Comparison of ENCODE assay signal across 1 cellular context in the genomic region with DNA sequence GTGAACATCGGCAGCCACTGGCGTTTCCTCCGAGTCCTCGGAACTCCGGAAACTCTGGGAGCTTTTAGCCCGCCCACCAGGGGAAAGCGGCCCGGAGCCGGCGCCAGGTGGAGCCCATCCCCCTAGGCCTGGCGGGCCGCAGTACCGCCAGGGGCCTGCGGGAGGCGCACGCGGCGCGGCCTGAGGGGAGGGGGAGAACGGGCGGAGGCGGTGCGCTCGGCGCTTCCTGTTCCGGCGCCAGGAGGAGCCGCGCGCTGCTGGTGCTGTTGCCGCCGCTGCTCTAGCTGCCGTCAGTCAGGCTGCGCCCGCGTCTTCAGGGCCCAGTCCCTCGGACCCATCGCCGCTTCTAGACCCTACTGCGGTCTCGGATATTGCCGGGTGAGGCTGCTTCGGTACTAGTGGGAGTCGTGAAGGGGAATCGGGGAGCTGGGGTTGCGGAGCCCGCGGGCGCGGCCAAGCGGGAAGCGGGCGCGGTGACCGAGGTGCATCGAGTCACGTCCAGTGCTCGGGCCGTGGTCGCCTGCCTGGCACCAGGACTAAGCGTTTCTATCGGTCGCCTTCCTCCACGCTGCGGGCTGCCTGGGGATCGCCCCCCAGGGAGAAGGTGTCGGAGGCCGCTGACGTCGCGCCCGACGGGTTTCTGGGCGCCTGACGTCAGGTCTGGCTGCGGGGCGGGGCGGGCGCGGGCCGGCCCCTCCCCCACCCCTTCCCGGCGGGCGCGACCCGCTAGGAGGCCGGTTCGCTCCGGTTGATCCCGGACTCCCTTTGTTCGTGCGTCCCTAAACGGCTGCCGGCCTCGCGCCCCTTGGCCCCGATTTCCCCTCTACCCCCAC.
TF ChIP-seq lines count a peak whose summit lies in the region.

MAPK1IP1L (plus strand) TSS at position 222 of the 833 bp plus-strand sequence. CDS start 10,037 bp downstream, outside the sequence.

TF ChIP-seq in K562, 482 proteins besides CTCF, POLR2A, EP300 and RAD21 (continued from another document and continues in another):
- peak; percentile 48; the same call in 1 of the 2 replicates for TF ChIP-seq RNF2 (IDR thresholded peaks at IDR 0.05)
- TF ChIP-seq OTX1 (CRISPR knock-in tag; IDR thresholded peaks at IDR 0.05), result peak; percentile 77; the same call in 1 of the 2 replicates
- TF ChIP-seq, protein P1, sequence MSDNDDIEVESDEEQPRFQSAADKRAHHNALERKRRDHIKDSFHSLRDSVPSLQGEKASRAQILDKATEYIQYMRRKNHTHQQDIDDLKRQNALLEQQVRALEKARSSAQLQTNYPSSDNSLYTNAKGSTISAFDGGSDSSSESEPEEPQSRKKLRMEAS (CRISPR knock-in tag; IDR thresholded peaks at IDR 0.05), result peak; percentile 69; the same call in 1 of the 2 replicates
- TF ChIP-seq ZNF134 (CRISPR knock-in tag; conservative IDR thresholded peaks at IDR 0.05), result no peak
- TF ChIP-seq, protein P2, sequence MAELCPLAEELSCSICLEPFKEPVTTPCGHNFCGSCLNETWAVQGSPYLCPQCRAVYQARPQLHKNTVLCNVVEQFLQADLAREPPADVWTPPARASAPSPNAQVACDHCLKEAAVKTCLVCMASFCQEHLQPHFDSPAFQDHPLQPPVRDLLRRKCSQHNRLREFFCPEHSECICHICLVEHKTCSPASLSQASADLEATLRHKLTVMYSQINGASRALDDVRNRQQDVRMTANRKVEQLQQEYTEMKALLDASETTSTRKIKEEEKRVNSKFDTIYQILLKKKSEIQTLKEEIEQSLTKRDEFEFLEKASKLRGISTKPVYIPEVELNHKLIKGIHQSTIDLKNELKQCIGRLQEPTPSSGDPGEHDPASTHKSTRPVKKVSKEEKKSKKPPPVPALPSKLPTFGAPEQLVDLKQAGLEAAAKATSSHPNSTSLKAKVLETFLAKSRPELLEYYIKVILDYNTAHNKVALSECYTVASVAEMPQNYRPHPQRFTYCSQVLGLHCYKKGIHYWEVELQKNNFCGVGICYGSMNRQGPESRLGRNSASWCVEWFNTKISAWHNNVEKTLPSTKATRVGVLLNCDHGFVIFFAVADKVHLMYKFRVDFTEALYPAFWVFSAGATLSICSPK (IDR thresholded peaks at IDR 0.05; ENCODE audit: borderline replicate concordance), result no peak
- TF ChIP-seq ZNF197 (CRISPR knock-in tag; IDR thresholded peaks at IDR 0.05; ENCODE audit: low read depth), result no peak
- TF ChIP-seq SP1 (CRISPR knock-in tag; IDR thresholded peaks at IDR 0.05), result peak; percentile 89
- peak; percentile 62 for TF ChIP-seq HNRNPLL (IDR thresholded peaks at IDR 0.05; ENCODE audit: low read depth, low read length, poor library complexity, severe bottlenecking)
- TF ChIP-seq, protein P3, sequence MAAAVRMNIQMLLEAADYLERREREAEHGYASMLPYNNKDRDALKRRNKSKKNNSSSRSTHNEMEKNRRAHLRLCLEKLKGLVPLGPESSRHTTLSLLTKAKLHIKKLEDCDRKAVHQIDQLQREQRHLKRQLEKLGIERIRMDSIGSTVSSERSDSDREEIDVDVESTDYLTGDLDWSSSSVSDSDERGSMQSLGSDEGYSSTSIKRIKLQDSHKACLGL (CRISPR knock-in tag; IDR thresholded peaks at IDR 0.05; ENCODE audit: borderline replicate concordance, poor library complexity, severe bottlenecking), result no peak
- peak; percentile 94 for TF ChIP-seq GABPA (tag; conservative IDR thresholded peaks at IDR 0.05; ENCODE audit: low read depth)
- TF ChIP-seq, protein P4, sequence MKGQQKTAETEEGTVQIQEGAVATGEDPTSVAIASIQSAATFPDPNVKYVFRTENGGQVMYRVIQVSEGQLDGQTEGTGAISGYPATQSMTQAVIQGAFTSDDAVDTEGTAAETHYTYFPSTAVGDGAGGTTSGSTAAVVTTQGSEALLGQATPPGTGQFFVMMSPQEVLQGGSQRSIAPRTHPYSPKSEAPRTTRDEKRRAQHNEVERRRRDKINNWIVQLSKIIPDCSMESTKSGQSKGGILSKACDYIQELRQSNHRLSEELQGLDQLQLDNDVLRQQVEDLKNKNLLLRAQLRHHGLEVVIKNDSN (CRISPR knock-in tag; IDR thresholded peaks at IDR 0.05), result no peak
- no peak for TF ChIP-seq FOS (IDR thresholded peaks at IDR 0.05; ENCODE audit: extremely low read depth, insufficient read length)
- 0 out of 2 replicates have a peak, but pooled peaks have one; percentile 54 for TF ChIP-seq ZBED1 (IDR thresholded peaks at IDR 0.05)
- no peak for TF ChIP-seq ZBTB43 (CRISPR knock-in tag; IDR thresholded peaks at IDR 0.05)
- TF ChIP-seq ZNF253 (CRISPR knock-in tag; conservative IDR thresholded peaks at IDR 0.05), result no peak
- TF ChIP-seq CBFA2T2 (conservative IDR thresholded peaks at IDR 0.05), result 0 out of 2 replicates have a peak, but pooled peaks have one; percentile 2
- no peak for TF ChIP-seq TGIF2 (CRISPR knock-in tag; IDR thresholded peaks at IDR 0.05)
- TF ChIP-seq, protein P5, sequence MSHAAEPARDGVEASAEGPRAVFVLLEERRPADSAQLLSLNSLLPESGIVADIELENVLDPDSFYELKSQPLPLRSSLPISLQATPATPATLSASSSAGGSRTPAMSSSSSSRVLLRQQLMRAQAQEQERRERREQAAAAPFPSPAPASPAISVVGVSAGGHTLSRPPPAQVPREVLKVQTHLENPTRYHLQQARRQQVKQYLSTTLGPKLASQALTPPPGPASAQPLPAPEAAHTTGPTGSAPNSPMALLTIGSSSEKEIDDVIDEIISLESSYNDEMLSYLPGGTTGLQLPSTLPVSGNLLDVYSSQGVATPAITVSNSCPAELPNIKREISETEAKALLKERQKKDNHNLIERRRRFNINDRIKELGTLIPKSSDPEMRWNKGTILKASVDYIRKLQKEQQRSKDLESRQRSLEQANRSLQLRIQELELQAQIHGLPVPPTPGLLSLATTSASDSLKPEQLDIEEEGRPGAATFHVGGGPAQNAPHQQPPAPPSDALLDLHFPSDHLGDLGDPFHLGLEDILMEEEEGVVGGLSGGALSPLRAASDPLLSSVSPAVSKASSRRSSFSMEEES (CRISPR knock-in tag; IDR thresholded peaks at IDR 0.05), result no peak
- TF ChIP-seq, protein P6, sequence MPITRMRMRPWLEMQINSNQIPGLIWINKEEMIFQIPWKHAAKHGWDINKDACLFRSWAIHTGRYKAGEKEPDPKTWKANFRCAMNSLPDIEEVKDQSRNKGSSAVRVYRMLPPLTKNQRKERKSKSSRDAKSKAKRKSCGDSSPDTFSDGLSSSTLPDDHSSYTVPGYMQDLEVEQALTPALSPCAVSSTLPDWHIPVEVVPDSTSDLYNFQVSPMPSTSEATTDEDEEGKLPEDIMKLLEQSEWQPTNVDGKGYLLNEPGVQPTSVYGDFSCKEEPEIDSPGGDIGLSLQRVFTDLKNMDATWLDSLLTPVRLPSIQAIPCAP (CRISPR knock-in tag; IDR thresholded peaks at IDR 0.05; ENCODE audit: borderline replicate concordance), result no peak
- 0 out of 2 replicates have a peak, but pooled peaks have one; percentile 19 for TF ChIP-seq CBX1 (IDR thresholded peaks at IDR 0.05; ENCODE audit: low read depth)
- TF ChIP-seq KDM4B (IDR thresholded peaks at IDR 0.05; ENCODE audit: borderline replicate concordance in 2 of 2, low read depth in 1 of 2), result 0 out of 4 replicates have a peak, but pooled peaks of 1 of the 2 experiments have one; percentile 49
- TF ChIP-seq, protein P7, sequence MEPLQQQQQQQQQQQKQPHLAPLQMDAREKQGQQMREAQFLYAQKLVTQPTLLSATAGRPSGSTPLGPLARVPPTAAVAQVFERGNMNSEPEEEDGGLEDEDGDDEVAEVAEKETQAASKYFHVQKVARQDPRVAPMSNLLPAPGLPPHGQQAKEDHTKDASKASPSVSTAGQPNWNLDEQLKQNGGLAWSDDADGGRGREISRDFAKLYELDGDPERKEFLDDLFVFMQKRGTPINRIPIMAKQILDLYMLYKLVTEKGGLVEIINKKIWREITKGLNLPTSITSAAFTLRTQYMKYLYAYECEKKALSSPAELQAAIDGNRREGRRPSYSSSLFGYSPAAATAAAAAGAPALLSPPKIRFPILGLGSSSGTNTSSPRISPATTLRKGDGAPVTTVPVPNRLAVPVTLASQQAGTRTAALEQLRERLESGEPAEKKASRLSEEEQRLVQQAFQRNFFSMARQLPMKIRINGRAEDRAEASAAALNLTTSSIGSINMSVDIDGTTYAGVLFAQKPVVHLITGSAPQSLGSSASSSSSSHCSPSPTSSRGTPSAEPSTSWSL (CRISPR knock-in tag; IDR thresholded peaks at IDR 0.05; ENCODE audit: borderline replicate concordance), result 0 out of 2 replicates have a peak, but pooled peaks have one; percentile 13
- TF ChIP-seq TEAD2 (tag; IDR thresholded peaks at IDR 0.05), result no peak
- TF ChIP-seq KLF10 (CRISPR knock-in tag; IDR thresholded peaks at IDR 0.05), result no peak
- no peak for TF ChIP-seq HNRNPUL1 (IDR thresholded peaks at IDR 0.05; ENCODE audit: low read length)
- TF ChIP-seq, protein P8, sequence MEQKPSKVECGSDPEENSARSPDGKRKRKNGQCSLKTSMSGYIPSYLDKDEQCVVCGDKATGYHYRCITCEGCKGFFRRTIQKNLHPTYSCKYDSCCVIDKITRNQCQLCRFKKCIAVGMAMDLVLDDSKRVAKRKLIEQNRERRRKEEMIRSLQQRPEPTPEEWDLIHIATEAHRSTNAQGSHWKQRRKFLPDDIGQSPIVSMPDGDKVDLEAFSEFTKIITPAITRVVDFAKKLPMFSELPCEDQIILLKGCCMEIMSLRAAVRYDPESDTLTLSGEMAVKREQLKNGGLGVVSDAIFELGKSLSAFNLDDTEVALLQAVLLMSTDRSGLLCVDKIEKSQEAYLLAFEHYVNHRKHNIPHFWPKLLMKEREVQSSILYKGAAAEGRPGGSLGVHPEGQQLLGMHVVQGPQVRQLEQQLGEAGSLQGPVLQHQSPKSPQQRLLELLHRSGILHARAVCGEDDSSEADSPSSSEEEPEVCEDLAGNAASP (IDR thresholded peaks at IDR 0.05), result no peak
- TF ChIP-seq KLF1 (tag; IDR thresholded peaks at IDR 0.05), result no peak
- TF ChIP-seq FOXM1 (IDR thresholded peaks at IDR 0.05; ENCODE audit: low read depth), result no peak
- 0 out of 2 replicates have a peak, but pooled peaks have one; percentile 45 for TF ChIP-seq FOXM1 (CRISPR knock-in tag; IDR thresholded peaks at IDR 0.05; ENCODE audit: low read depth)
- TF ChIP-seq RBM25 (IDR thresholded peaks at IDR 0.05; ENCODE audit: low read depth, low read length, severe bottlenecking), result peak; percentile 27
- TF ChIP-seq ZNF584 (CRISPR knock-in tag; IDR thresholded peaks at IDR 0.05; ENCODE audit: low read depth), result no peak
- no peak for TF ChIP-seq ZNF764 (CRISPR knock-in tag; IDR thresholded peaks at IDR 0.05; ENCODE audit: low read depth)
- no peak for TF ChIP-seq KAT8 (IDR thresholded peaks at IDR 0.05; ENCODE audit: low read depth)
- TF ChIP-seq TCF7 (IDR thresholded peaks at IDR 0.05; ENCODE audit: borderline replicate concordance), result no peak
- TF ChIP-seq ZNF24 (IDR thresholded peaks at IDR 0.05), result no peak
- TF ChIP-seq, protein P9, sequence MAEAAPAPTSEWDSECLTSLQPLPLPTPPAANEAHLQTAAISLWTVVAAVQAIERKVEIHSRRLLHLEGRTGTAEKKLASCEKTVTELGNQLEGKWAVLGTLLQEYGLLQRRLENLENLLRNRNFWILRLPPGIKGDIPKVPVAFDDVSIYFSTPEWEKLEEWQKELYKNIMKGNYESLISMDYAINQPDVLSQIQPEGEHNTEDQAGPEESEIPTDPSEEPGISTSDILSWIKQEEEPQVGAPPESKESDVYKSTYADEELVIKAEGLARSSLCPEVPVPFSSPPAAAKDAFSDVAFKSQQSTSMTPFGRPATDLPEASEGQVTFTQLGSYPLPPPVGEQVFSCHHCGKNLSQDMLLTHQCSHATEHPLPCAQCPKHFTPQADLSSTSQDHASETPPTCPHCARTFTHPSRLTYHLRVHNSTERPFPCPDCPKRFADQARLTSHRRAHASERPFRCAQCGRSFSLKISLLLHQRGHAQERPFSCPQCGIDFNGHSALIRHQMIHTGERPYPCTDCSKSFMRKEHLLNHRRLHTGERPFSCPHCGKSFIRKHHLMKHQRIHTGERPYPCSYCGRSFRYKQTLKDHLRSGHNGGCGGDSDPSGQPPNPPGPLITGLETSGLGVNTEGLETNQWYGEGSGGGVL (CRISPR knock-in tag; IDR thresholded peaks at IDR 0.05), result no peak
- TF ChIP-seq EWSR1 (IDR thresholded peaks at IDR 0.05; ENCODE audit: borderline replicate concordance, low read depth, partially characterized antibody), result no peak
- TF ChIP-seq FOXK2 (conservative IDR thresholded peaks at IDR 0.05 in 1 of 2, IDR thresholded peaks at IDR 0.05 in 1 of 2; ENCODE audit: low read depth in 2 of 2), result peak; percentile 41 to 52; a peak in 2 of 4 replicates
- no peak for TF ChIP-seq IRF2 (CRISPR knock-in tag; IDR thresholded peaks at IDR 0.05)
- TF ChIP-seq, protein P10, sequence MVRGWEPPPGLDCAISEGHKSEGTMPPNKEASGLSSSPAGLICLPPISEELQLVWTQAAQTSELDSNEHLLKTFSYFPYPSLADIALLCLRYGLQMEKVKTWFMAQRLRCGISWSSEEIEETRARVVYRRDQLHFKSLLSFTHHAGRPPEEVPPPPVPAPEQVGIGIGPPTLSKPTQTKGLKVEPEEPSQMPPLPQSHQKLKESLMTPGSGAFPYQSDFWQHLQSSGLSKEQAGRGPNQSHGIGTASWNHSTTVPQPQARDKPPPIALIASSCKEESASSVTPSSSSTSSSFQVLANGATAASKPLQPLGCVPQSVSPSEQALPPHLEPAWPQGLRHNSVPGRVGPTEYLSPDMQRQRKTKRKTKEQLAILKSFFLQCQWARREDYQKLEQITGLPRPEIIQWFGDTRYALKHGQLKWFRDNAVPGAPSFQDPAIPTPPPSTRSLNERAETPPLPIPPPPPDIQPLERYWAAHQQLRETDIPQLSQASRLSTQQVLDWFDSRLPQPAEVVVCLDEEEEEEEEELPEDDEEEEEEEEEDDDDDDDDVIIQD (CRISPR knock-in tag; IDR thresholded peaks at IDR 0.05), result no peak
- TF ChIP-seq MCM7 (IDR thresholded peaks at IDR 0.05), result no peak
- peak; percentile 76; the same call in 1 of the 2 replicates for TF ChIP-seq NR1H2 (CRISPR knock-in tag; IDR thresholded peaks at IDR 0.05)
- TF ChIP-seq ARHGAP35 (IDR thresholded peaks at IDR 0.05; ENCODE audit: partially characterized antibody), result no peak
- TF ChIP-seq, protein P11, sequence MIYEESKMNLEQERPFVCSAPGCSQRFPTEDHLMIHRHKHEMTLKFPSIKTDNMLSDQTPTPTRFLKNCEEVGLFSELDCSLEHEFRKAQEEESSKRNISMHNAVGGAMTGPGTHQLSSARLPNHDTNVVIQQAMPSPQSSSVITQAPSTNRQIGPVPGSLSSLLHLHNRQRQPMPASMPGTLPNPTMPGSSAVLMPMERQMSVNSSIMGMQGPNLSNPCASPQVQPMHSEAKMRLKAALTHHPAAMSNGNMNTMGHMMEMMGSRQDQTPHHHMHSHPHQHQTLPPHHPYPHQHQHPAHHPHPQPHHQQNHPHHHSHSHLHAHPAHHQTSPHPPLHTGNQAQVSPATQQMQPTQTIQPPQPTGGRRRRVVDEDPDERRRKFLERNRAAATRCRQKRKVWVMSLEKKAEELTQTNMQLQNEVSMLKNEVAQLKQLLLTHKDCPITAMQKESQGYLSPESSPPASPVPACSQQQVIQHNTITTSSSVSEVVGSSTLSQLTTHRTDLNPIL (CRISPR knock-in tag; IDR thresholded peaks at IDR 0.05), result no peak
